Comparison of ENCODE assay signal across 29 cellular contexts in the genomic region with DNA sequence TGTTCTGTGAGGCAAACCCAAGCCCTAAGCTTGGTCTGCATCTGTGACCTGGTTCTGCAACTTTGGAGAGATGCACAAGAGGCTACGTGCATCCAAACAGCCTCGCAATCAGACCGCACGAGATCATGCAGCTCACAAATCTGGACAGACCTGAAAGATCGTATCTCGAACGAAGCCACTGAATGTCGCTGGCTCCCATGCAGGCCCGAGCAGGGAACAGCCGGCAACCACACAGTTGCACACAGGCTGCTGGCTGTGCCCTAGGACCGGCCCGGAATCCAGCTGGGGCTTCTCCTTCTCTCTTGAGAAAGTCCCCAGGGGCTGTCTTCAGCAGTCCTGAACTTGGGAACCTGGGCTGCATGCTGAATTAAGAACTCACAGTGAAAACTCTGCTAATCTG. TPM values are rescaled to one million over a fixed set of nuclear protein-coding genes. Genes with fewer than 3 reads are reported as not detected.
DNase-seq lines count a peak whose midpoint lies in the region; ATAC-seq, FAIRE-seq and TF ChIP-seq lines count a peak whose summit lies in the region.
"Had no signal": no experiment of that assay in that cellular context is flagged by ENCODE, and none has a peak within 500 bp of the region (broad histone marks: within the 10 kb centered on the region; RNA-seq: fewer than 3 reads in every experiment).

No MANE protein-coding gene starts in this region.

- H3K27ac ChIP-seq in HepG2 (ENCODE audit: extremely low read length, insufficient read depth, low read length): no peak overlapping the region
- H3K27ac ChIP-seq in right lobe of liver: peak overlapping the region in 1 of 3 donors; percentile 99
- H3K27ac ChIP-seq in endodermal cell (ENCODE audit: low read depth, low read length): no peak overlapping the region
- peak overlapping the region; percentile 21 for H3K27ac ChIP-seq in parathyroid adenoma
- H3K27ac ChIP-seq in vagina: peak overlapping the region; percentile 53
- H3K27ac ChIP-seq: neutrophil, prostate gland had no signal

- no peak for DNase-seq in HepG2 (ENCODE audit: low spot score)
- no peak for DNase-seq in right lobe of liver
- DNase-seq in endodermal cell: peak; percentile 49
- DNase-seq in vagina (ENCODE audit: extremely low spot score in 2 of 2): no peak
- DNase-seq in GM10248 (ENCODE audit: extremely low spot score): no peak
- DNase-seq in effector CD4-positive, alpha-beta T cell: no peak
- DNase-seq: activated CD8-positive, alpha-beta T cell treated with anti-CD3 and anti-CD28 coated beads for 36 hours; activated naive CD8-positive, alpha-beta T cell treated with anti-CD3 and anti-CD28 coated beads for 36 hours; CD8-positive, alpha-beta memory T cell; DMS 273 treated with DMSO at 0.1 percent for 48 hours; KBM-7; left colon; NCI-H1105 treated with DMSO at 0.1 percent for 48 hours; NCI-H2029; NCI-H446; RPMI8226; T-helper 2 cell had no signal

- TF ChIP-seq CTCF in HepG2 (CRISPR knock-in tag; IDR thresholded peaks at IDR 0.05) (no peak), right lobe of liver (IDR thresholded peaks at IDR 0.05) (no peak), endodermal cell (conservative IDR thresholded peaks at IDR 0.05) (no peak), parathyroid adenoma (IDR thresholded peaks at IDR 0.05) (no peak), vagina (IDR thresholded peaks at IDR 0.05) (no peak), GM10248 (IDR thresholded peaks at IDR 0.05; ENCODE audit: control extremely low read depth, extremely low read depth, low read depth, missing control alignments) (no peak)

- TF ChIP-seq RAD21 in HepG2 (CRISPR knock-in tag; IDR thresholded peaks at IDR 0.05): no peak

- CTCF ChIA-PET in HepG2 (lab: Yijun Ruan, JAX; ENCODE audit: low intra/inter-chr PET ratio, low total read pairs) (no interaction called here), GM10248 (lab: Yijun Ruan, JAX) (interaction anchor here (12.8 to 20.3 kb wide), 2 partner anchors 19 to 132 kb away, joined by 106 to 627 read pairs; no protein-coding TSS in a partner anchor)

- peaks cover 55% of the 10 kb centered on the region for H3K4me1 ChIP-seq in HepG2 (ENCODE audit: insufficient read depth, low read length)
- peaks cover 0 to 18% (median 5%) of the 10 kb centered on the region in 4 donors for H3K4me1 ChIP-seq in right lobe of liver
- H3K4me1 ChIP-seq in endodermal cell (ENCODE audit: control insufficient read depth, insufficient read depth, low read length): no peaks in the 10 kb centered on the region
- peaks cover 11% of the 10 kb centered on the region for H3K4me1 ChIP-seq in parathyroid adenoma
- H3K4me1 ChIP-seq in vagina: peaks cover 28% of the 10 kb centered on the region
- H3K4me1 ChIP-seq: prostate gland had no signal

- H3K9me3 ChIP-seq in HepG2 (ENCODE audit: low read length): no peaks in the 10 kb centered on the region
- H3K9me3 ChIP-seq in right lobe of liver: no peaks in the 10 kb centered on the region
- no peaks in the 10 kb centered on the region for H3K9me3 ChIP-seq in endodermal cell (ENCODE audit: control insufficient read depth, low read length)
- no peaks in the 10 kb centered on the region for H3K9me3 ChIP-seq in parathyroid adenoma (ENCODE audit: control insufficient read depth, low read length)
- no peaks in the 10 kb centered on the region for H3K9me3 ChIP-seq in vagina
- H3K9me3 ChIP-seq: neutrophil, prostate gland had no signal

- H3K4me2 ChIP-seq in HepG2 (ENCODE audit: low read depth, low read length) (no peak overlapping the region), parathyroid adenoma (ENCODE audit: low read length) (no peak overlapping the region)
- H3K4me2 ChIP-seq: GM23338 had no signal

- H3K27me3 ChIP-seq in HepG2 (ENCODE audit: control insufficient read depth in 1 of 2, insufficient read depth in 2 of 2, low read length in 2 of 2) (no peaks in the 10 kb centered on the region), right lobe of liver (no peaks in the 10 kb centered on the region), endodermal cell (ENCODE audit: control insufficient read depth, insufficient read depth, low read length, poor library complexity, severe bottlenecking) (no peaks in the 10 kb centered on the region), parathyroid adenoma (ENCODE audit: control insufficient read depth, insufficient read depth, low read length) (no peaks in the 10 kb centered on the region), vagina (no peaks in the 10 kb centered on the region)
- H3K27me3 ChIP-seq: neutrophil had no signal

- no peaks in the 10 kb centered on the region for H3K79me2 ChIP-seq in HepG2 (ENCODE audit: insufficient read depth, low read length)
- no peaks in the 10 kb centered on the region for H3K79me2 ChIP-seq in parathyroid adenoma

- WGBS in HepG2 (ENCODE audit: low lambda C conversion rate): 67% methylated on average over 3 of the region's 12 CpGs
- WGBS in right lobe of liver (ENCODE audit: insufficient coverage, low coverage, low lambda C conversion rate, missing lambda C conversion rate): 80% methylated on average over 1 of the region's 12 CpGs
- 91 to 93% methylated on average over 6 to 12 of the region's 12 CpGs for WGBS in endodermal cell (ENCODE audit: insufficient coverage in 1 of 2, insufficient read length in 1 of 2), 2 experiments

- no TSS peak for BruUV-seq in HepG2 (replicated peaks; lab: Mats Ljungman, UMichigan)

- H3K27ac Mint-ChIP-seq in endodermal cell: no peak overlapping the region
- H3K27ac Mint-ChIP-seq: activated CD8-positive, alpha-beta T cell treated with anti-CD3 and anti-CD28 coated beads for 36 hours; activated naive CD8-positive, alpha-beta T cell treated with anti-CD3 and anti-CD28 coated beads for 36 hours; activated T-helper 2 cell treated with anti-CD3 and anti-CD28 coated beads, Interferon-gamma antibody, Interleukin-2, Interleukin-4, amounts not matched to agents 10 μg/mL and 5 μg/mL and 100 μg/mL, durations not matched to agents 14 hours and 24 hours and 36 hours; GM23338; stimulated activated naive CD8-positive, alpha-beta T cell treated with anti-CD3 and anti-CD28 coated beads, Interleukin-15, Interleukin-2, amounts not matched to agents 100 ng/mL and 50 ng/mL, for 24 hours; type B pancreatic cell had no signal

- no peak for TF ChIP-seq EP300 in HepG2 (IDR thresholded peaks at IDR 0.05; ENCODE audit: low read depth in 2 of 2, low read length in 2 of 2)
- TF ChIP-seq EP300 in HepG2 (CRISPR knock-in tag; IDR thresholded peaks at IDR 0.05; ENCODE audit: borderline replicate concordance): no peak

- H3K4me3 ChIP-seq in HepG2 (replicated peaks in 1 of 3; ENCODE audit: insufficient read depth in 1 of 3, low read depth in 2 of 3, low read length in 3 of 3) (no peak overlapping the region), right lobe of liver (no peak overlapping the region), endodermal cell (ENCODE audit: low read length) (no peak overlapping the region), parathyroid adenoma (ENCODE audit: low read depth, low read length) (no peak overlapping the region), vagina (no peak overlapping the region)
- H3K4me3 ChIP-seq: GM23338, prostate gland, skin epidermis had no signal

- no peak overlapping the region for H2AFZ ChIP-seq in HepG2 (ENCODE audit: low read length)
- H2AFZ ChIP-seq in parathyroid adenoma: peak overlapping the region; percentile 14
- H2AFZ ChIP-seq: GM23338 had no signal

- ATAC-seq in HepG2 (no peak), right lobe of liver (no peak), GM19395 (IDR thresholded peaks at IDR 0.05; ENCODE audit: unreplicated experiment) (no peak)
- ATAC-seq: activated CD8-positive, alpha-beta T cell treated with anti-CD3 and anti-CD28 coated beads for 36 hours; GM23338; left colon; SK-N-SH treated with all-trans-retinoic acid at 6 μM for 48 hours had no signal

- intact Hi-C loops in HepG2 (cut with micrococcal nuclease; ENCODE audit: unreplicated experiment): no loop called here
- intact Hi-C loops in right lobe of liver (cut with DNase I): no loop called here
- intact Hi-C loops in vagina (cut with DNase I): no loop called here

- TF ChIP-seq POLR2A in HepG2 (IDR thresholded peaks at IDR 0.05; ENCODE audit: insufficient read depth in 1 of 2, low read depth in 2 of 2, low read length in 2 of 2) (no peak), right lobe of liver (IDR thresholded peaks at IDR 0.05) (no peak), vagina (IDR thresholded peaks at IDR 0.05) (no peak)

- POLR2A ChIA-PET in HepG2 (lab: Yijun Ruan, JAX): no interaction called here
- POLR2A ChIA-PET in GM10248 (lab: Yijun Ruan, JAX): no interaction called here

- H3K9ac ChIP-seq in HepG2 (ENCODE audit: insufficient read depth, low read depth, low read length): no peak overlapping the region
- no peak overlapping the region for H3K9ac ChIP-seq in endodermal cell (ENCODE audit: extremely low read depth, low read length, poor library complexity, severe bottlenecking)
- H3K9ac ChIP-seq in parathyroid adenoma: no peak overlapping the region

- H3K36me3 ChIP-seq in HepG2 (replicated peaks in 1 of 2; ENCODE audit: control insufficient read depth in 1 of 2, insufficient read depth in 2 of 2, low read length in 2 of 2): no peaks in the 10 kb centered on the region
- H3K36me3 ChIP-seq in right lobe of liver: no peaks in the 10 kb centered on the region
- no peaks in the 10 kb centered on the region for H3K36me3 ChIP-seq in endodermal cell (ENCODE audit: control insufficient read depth, insufficient read depth, low read length)
- H3K36me3 ChIP-seq in parathyroid adenoma (ENCODE audit: control insufficient read depth, insufficient read depth, low read length): no peaks in the 10 kb centered on the region
- H3K36me3 ChIP-seq in vagina: no peaks in the 10 kb centered on the region
- H3K36me3 ChIP-seq: neutrophil, prostate gland had no signal

- FAIRE-seq in HepG2 (lab: Jason Lieb, UNC): no peak
- FAIRE-seq: GM12892 had no signal

- no peak overlapping the region for H3K4me3 Mint-ChIP-seq in endodermal cell
- H3K4me3 Mint-ChIP-seq: activated CD8-positive, alpha-beta T cell treated with anti-CD3 and anti-CD28 coated beads for 36 hours; activated naive CD8-positive, alpha-beta T cell treated with anti-CD3 and anti-CD28 coated beads for 36 hours; CD8-positive, alpha-beta memory T cell; central memory CD8-positive, alpha-beta T cell; GM23338; stimulated activated naive CD8-positive, alpha-beta T cell treated with anti-CD3 and anti-CD28 coated beads, Interleukin-15, Interleukin-2, amounts not matched to agents 100 ng/mL and 50 ng/mL, for 24 hours; type B pancreatic cell had no signal

- no peaks in the 10 kb centered on the region for H3K36me3 Mint-ChIP-seq in endodermal cell (ENCODE audit: low read depth)
- H3K36me3 Mint-ChIP-seq: activated naive CD8-positive, alpha-beta T cell treated with anti-CD3 and anti-CD28 coated beads for 36 hours; CD8-positive, alpha-beta memory T cell; type B pancreatic cell had no signal

- H3K4me1 Mint-ChIP-seq in endodermal cell: no peaks in the 10 kb centered on the region

- in situ Hi-C loops in HepG2 (cut with HindIII; ENCODE audit: extremely low pct_ligation_motif_present, low pct_unique_long_range_greater_than_20kb): no loop called here

- H4K20me1 ChIP-seq in HepG2 (ENCODE audit: insufficient read depth, low read length): no peaks in the 10 kb centered on the region

- peaks cover 60% of the 10 kb centered on the region for H3K27me3 Mint-ChIP-seq in endodermal cell (ENCODE audit: insufficient read depth)
- H3K27me3 Mint-ChIP-seq: central memory CD8-positive, alpha-beta T cell had no signal

- no peaks in the 10 kb centered on the region for H3K9me3 Mint-ChIP-seq in endodermal cell
- H3K9me3 Mint-ChIP-seq: activated CD8-positive, alpha-beta T cell treated with anti-CD3 and anti-CD28 coated beads for 36 hours; activated naive CD8-positive, alpha-beta T cell treated with anti-CD3 and anti-CD28 coated beads for 36 hours; activated T-helper 2 cell treated with anti-CD3 and anti-CD28 coated beads, Interferon-gamma antibody, Interleukin-2, Interleukin-4, amounts not matched to agents 10 μg/mL and 5 μg/mL and 100 μg/mL, durations not matched to agents 14 hours and 24 hours and 36 hours; CD8-positive, alpha-beta memory T cell; central memory CD8-positive, alpha-beta T cell; stimulated activated naive CD8-positive, alpha-beta T cell treated with anti-CD3 and anti-CD28 coated beads, Interleukin-15, Interleukin-2, amounts not matched to agents 100 ng/mL and 50 ng/mL, for 24 hours; type B pancreatic cell had no signal

RNA-seq across cellular contexts. Expression of a gene that starts 27.9 kb away (rescaled TPM):
- total RNA-seq in HepG2 (2016; rRNA removed; fragmentation: Illumina TruSeq; extraction: Trizol) (0.04 TPM in 1 of 2 replicates, not detected in the other), right lobe of liver (1 to 10 TPM in 4 of 6 experiments, under 1 TPM in 2; 0.43 to 8.1 (median 1.5) TPM), endodermal cell (1 to 10 TPM in 1 of 2 donors, under 1 TPM in 1; 0.71 to 6.1 TPM), vagina (7.6 TPM)
- not detected in 2 replicates for total RNA-seq in HepG2 (2016; cell fraction: cytosol; rRNA removed; fragmentation: Illumina TruSeq; extraction: Trizol; ENCODE audit: low read depth)
- 0.06 TPM in 1 of 2 replicates, not detected in the other for total RNA-seq in HepG2 (2016; cell fraction: insoluble cytoplasmic fraction; rRNA removed; fragmentation: Illumina TruSeq; extraction: Trizol)
- not detected in 2 replicates for total RNA-seq in HepG2 (2016; cell fraction: membrane; rRNA removed; fragmentation: Illumina TruSeq; extraction: Trizol)
- not detected in 2 replicates for total RNA-seq in HepG2 (2016; cell fraction: nucleus; rRNA removed; fragmentation: Illumina TruSeq; extraction: Trizol)
- not detected in 2 replicates for polyA plus RNA-seq in HepG2 (2011; rRNA removed)
- 0.04 TPM in 2 replicates for polyA plus RNA-seq in HepG2 (2011; cell fraction: cytosol; rRNA removed)
- not detected in 2 replicates for polyA plus RNA-seq in HepG2 (2011; cell fraction: nucleus; rRNA removed)
- polyA plus RNA-seq in HepG2 (2012): not detected in 2 replicates
- not detected in 2 replicates for polyA plus RNA-seq in HepG2 (2016; cell fraction: cytosol; fragmentation: Illumina TruSeq; extraction: Trizol; ENCODE audit: low read depth)
- not detected in 2 replicates for polyA plus RNA-seq in HepG2 (2016; cell fraction: insoluble cytoplasmic fraction; fragmentation: Illumina TruSeq; extraction: Trizol; ENCODE audit: low read depth)
- polyA plus RNA-seq in HepG2 (2016; cell fraction: membrane; fragmentation: Illumina TruSeq; extraction: Trizol; ENCODE audit: low read depth): not detected in 2 replicates
- not detected in 2 replicates for polyA plus RNA-seq in HepG2 (2016; cell fraction: nucleus; fragmentation: Illumina TruSeq; extraction: Trizol; ENCODE audit: insufficient read depth, low read depth)
- polyA minus RNA-seq in HepG2 (2011; rRNA and poly(A)+ RNA removed; ENCODE audit: low replicate concordance): not detected in 2 replicates
- not detected in 2 replicates for polyA minus RNA-seq in HepG2 (2011; cell fraction: cytosol; rRNA and poly(A)+ RNA removed)
- not detected in 2 replicates for polyA minus RNA-seq in HepG2 (2011; cell fraction: nucleus; rRNA and poly(A)+ RNA removed)
- polyA plus RNA-seq in endodermal cell (2013, experiment 1 of 2): 9.0 TPM
- polyA plus RNA-seq in endodermal cell (2013, experiment 2 of 2): 8.2 TPM
- total RNA-seq: activated CD8-positive, alpha-beta T cell treated with anti-CD3 and anti-CD28 coated beads for 36 hours; CD8-positive, alpha-beta memory T cell had no signal
- polyA plus RNA-seq: CD8-positive, alpha-beta memory T cell had no signal

RNA-seq across cellular contexts. Expression of a gene that starts 34.0 kb away (rescaled TPM):
- total RNA-seq in HepG2 (2016; rRNA removed; fragmentation: Illumina TruSeq; extraction: Trizol) (35.2 and 40.8 TPM in 2 replicates), right lobe of liver (100 to 1,000 TPM in 1 of 6 experiments, 10 to 100 TPM in 5; 46.5 to 108 (median 59.8) TPM), endodermal cell (100 to 1,000 TPM in 1 of 2 donors, 10 to 100 TPM in 1; 53.7 to 124 TPM), vagina (54.0 TPM)
- total RNA-seq in HepG2 (2016; cell fraction: cytosol; rRNA removed; fragmentation: Illumina TruSeq; extraction: Trizol; ENCODE audit: low read depth): 14.0 and 15.3 TPM in 2 replicates
- total RNA-seq in HepG2 (2016; cell fraction: insoluble cytoplasmic fraction; rRNA removed; fragmentation: Illumina TruSeq; extraction: Trizol): 34.6 and 36.8 TPM in 2 replicates
- 32.2 and 37.5 TPM in 2 replicates for total RNA-seq in HepG2 (2016; cell fraction: membrane; rRNA removed; fragmentation: Illumina TruSeq; extraction: Trizol)
- total RNA-seq in HepG2 (2016; cell fraction: nucleus; rRNA removed; fragmentation: Illumina TruSeq; extraction: Trizol): 57.1 and 62.9 TPM in 2 replicates
- polyA plus RNA-seq in HepG2 (2011; rRNA removed): 52.2 and 56.5 TPM in 2 replicates
- polyA plus RNA-seq in HepG2 (2011; cell fraction: cytosol; rRNA removed): 30.4 and 47.3 TPM in 2 replicates
- 39.2 and 60.6 TPM in 2 replicates for polyA plus RNA-seq in HepG2 (2011; cell fraction: nucleus; rRNA removed)
- 68.6 and 70.3 TPM in 2 replicates for polyA plus RNA-seq in HepG2 (2012)
- polyA plus RNA-seq in HepG2 (2016; cell fraction: cytosol; fragmentation: Illumina TruSeq; extraction: Trizol; ENCODE audit: low read depth): 8.2 TPM in 2 replicates
- 42.4 and 47.2 TPM in 2 replicates for polyA plus RNA-seq in HepG2 (2016; cell fraction: insoluble cytoplasmic fraction; fragmentation: Illumina TruSeq; extraction: Trizol; ENCODE audit: low read depth)
- polyA plus RNA-seq in HepG2 (2016; cell fraction: membrane; fragmentation: Illumina TruSeq; extraction: Trizol; ENCODE audit: low read depth): 24.7 and 28.3 TPM in 2 replicates
- 75.6 and 80.5 TPM in 2 replicates for polyA plus RNA-seq in HepG2 (2016; cell fraction: nucleus; fragmentation: Illumina TruSeq; extraction: Trizol; ENCODE audit: insufficient read depth, low read depth)
- polyA minus RNA-seq in HepG2 (2011; rRNA and poly(A)+ RNA removed; ENCODE audit: low replicate concordance): 53.2 and 63.9 TPM in 2 replicates
- 37.1 and 43.3 TPM in 2 replicates for polyA minus RNA-seq in HepG2 (2011; cell fraction: cytosol; rRNA and poly(A)+ RNA removed)
- 89.9 and 92.1 TPM in 2 replicates for polyA minus RNA-seq in HepG2 (2011; cell fraction: nucleus; rRNA and poly(A)+ RNA removed)
- polyA plus RNA-seq in endodermal cell (2013, experiment 1 of 2): 37.8 TPM
- 37.2 TPM for polyA plus RNA-seq in endodermal cell (2013, experiment 2 of 2)

Comparison
In these comparisons a context has a peak if more than half of its experiments do, and no peak if none do; other contexts are left out.
1. H3K27ac ChIP-seq: peak in parathyroid adenoma (single experiment) and vagina (single experiment); none in HepG2 (single experiment) and endodermal cell (single experiment).